13 cellular contexts compared by ENCODE assay signal in the genomic region with DNA sequence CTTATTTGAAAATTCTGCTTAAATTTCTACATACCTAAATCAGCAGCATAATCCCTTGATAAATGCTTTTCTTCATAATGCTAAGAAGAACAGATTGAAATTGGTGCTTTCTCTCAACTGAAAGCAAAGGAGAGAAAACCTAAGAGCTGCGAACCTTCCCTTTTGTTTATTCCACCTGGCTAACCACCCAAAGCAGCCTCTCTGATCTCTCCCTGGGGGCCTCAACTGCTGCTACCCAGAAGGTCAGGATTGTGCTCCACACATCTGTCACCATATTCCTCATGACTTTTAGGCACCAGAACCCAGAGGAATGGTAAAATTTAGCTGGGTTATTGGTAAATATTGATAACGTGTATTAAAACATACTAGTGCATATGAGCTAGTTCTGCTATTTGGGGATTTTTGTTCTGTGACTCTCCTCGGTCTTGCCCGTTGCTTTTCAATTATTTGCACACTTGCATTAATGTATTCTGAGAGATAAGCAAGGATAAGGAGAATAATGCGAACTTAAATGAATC.
"Had no signal": no experiment of that assay in that cellular context is flagged by ENCODE, and none has a peak within 500 bp of the region (broad histone marks: within the 10 kb centered on the region; RNA-seq: fewer than 3 reads in every experiment).

No MANE protein-coding gene starts in this region.

- H3K27me3 ChIP-seq: cardiac muscle cell, colonic mucosa, foreskin keratinocyte, stomach had no signal

- H3K4me3 ChIP-seq: cardiac muscle cell, colonic mucosa, stomach, thoracic aorta had no signal

- ATAC-seq: activated CD8-positive, alpha-beta T cell treated with anti-CD3 and anti-CD28 coated beads, Interleukin-2, amount 10 ng/mL, durations not matched to agents 7 days and 5 days; foreskin keratinocyte; left colon had no signal

- H2AFZ ChIP-seq: parathyroid adenoma had no signal

- H3K9me3 ChIP-seq: colonic mucosa, stomach, thoracic aorta had no signal

- H3K36me3 ChIP-seq: cardiac muscle cell, colonic mucosa, stomach, thoracic aorta had no signal

- H3K4me1 ChIP-seq: colonic mucosa, parathyroid adenoma, stomach had no signal

- H3K9ac ChIP-seq: parathyroid adenoma had no signal

- H3K27ac ChIP-seq: cardiac muscle cell, colonic mucosa, foreskin keratinocyte, parathyroid adenoma, stomach, thoracic aorta had no signal

- H3K4me3 Mint-ChIP-seq: activated CD8-positive, alpha-beta T cell treated with anti-CD3 and anti-CD28 coated beads, Interleukin-2, amount 10 ng/mL, durations not matched to agents 7 days and 5 days; activated naive CD4-positive, alpha-beta T cell treated with anti-CD3 and anti-CD28 coated beads for 36 hours had no signal

- DNase-seq: activated CD4-positive, alpha-beta T cell treated with anti-CD3 and anti-CD28 coated beads for 48 hours; activated CD8-positive, alpha-beta memory T cell treated with anti-CD3 and anti-CD28 coated beads, Interleukin-2, amount 50 U/mL, for 48 hours; activated CD8-positive, alpha-beta T cell treated with anti-CD3 and anti-CD28 coated beads, Interleukin-2, amount 10 ng/mL, durations not matched to agents 7 days and 5 days; activated naive CD4-positive, alpha-beta T cell treated with anti-CD3 and anti-CD28 coated beads for 36 hours; colonic mucosa; foreskin keratinocyte; head of caudate nucleus; left colon; mammary epithelial cell; stomach had no signal

- H3K79me2 ChIP-seq: parathyroid adenoma had no signal

- H3K27ac Mint-ChIP-seq: activated CD8-positive, alpha-beta T cell treated with anti-CD3 and anti-CD28 coated beads, Interleukin-2, amount 10 ng/mL, durations not matched to agents 7 days and 5 days; activated naive CD4-positive, alpha-beta T cell treated with anti-CD3 and anti-CD28 coated beads for 36 hours had no signal
